8 cellular contexts compared by ENCODE assay signal in genomic region chr6:95578106-95578410, GRCh38. TPM values are rescaled to one million over a fixed set of nuclear protein-coding genes. Genes with fewer than 3 reads are reported as not detected.
DNase-seq lines count a peak whose midpoint lies in the region; ATAC-seq, FAIRE-seq and TF ChIP-seq lines count a peak whose summit lies in the region.

No MANE protein-coding gene starts in this region.

- no peak for FAIRE-seq in astrocyte (lab: Jason Lieb, UNC)

- H3K36me3 Mint-ChIP-seq in astrocyte (ENCODE audit: low read depth, unreplicated experiment), result no peaks in the 10 kb centered on the region

- peak overlapping the region; percentile 98 for H2AFZ ChIP-seq in astrocyte (ENCODE audit: low read depth, low read length)

- H3K9me3 ChIP-seq in HUES48 (ENCODE audit: control insufficient read depth, insufficient read depth, low read length) (no peaks in the 10 kb centered on the region), astrocyte (ENCODE audit: insufficient read depth, low read depth, low read length) (no peaks in the 10 kb centered on the region), thoracic aorta (no peaks in the 10 kb centered on the region)

- H3K4me3 ChIP-seq in GM08714 (ENCODE audit: low read length) (peak overlapping the region; percentile 92), HUES48 (ENCODE audit: low read depth, low read length) (peak overlapping the region; percentile 93), astrocyte (ENCODE audit: insufficient read depth, low read depth, low read length) (peak overlapping the region; percentile 95), kidney epithelial cell (ENCODE audit: low read depth, low read length) (peak overlapping the region; percentile 93), thoracic aorta (peak overlapping the region; percentile 90)

- H3K4me1 ChIP-seq in HUES48 (ENCODE audit: control insufficient read depth, insufficient read depth, low read length) (peaks cover 18% of the 10 kb centered on the region), astrocyte (ENCODE audit: insufficient read depth, low read length) (no peaks in the 10 kb centered on the region), thoracic aorta (ENCODE audit: control insufficient read depth in 1 of 2, low read depth in 2 of 2) (peaks cover 23 to 28% of the 10 kb centered on the region in 2 donors)

- H3K4me1 Mint-ChIP-seq in astrocyte (ENCODE audit: low read depth, unreplicated experiment), result peaks cover 6% of the 10 kb centered on the region

- no peaks in the 10 kb centered on the region for H4K20me1 ChIP-seq in astrocyte (ENCODE audit: insufficient read depth, low read length)

- H3K9ac ChIP-seq in HUES48 (ENCODE audit: low read depth, low read length) (peak overlapping the region; percentile 83), astrocyte (ENCODE audit: low read length) (peak overlapping the region; percentile 92)

- H3K27ac ChIP-seq in HUES48 (ENCODE audit: low read depth, low read length) (peak overlapping the region; percentile 96), astrocyte (ENCODE audit: low read depth, low read length) (peak overlapping the region; percentile 86), thoracic aorta (peak overlapping the region; percentile 93)

- no peaks in the 10 kb centered on the region for H3K9me3 Mint-ChIP-seq in astrocyte (ENCODE audit: unreplicated experiment)

- peak overlapping the region; percentile 99 for H3K4me3 Mint-ChIP-seq in astrocyte (ENCODE audit: unreplicated experiment)

- no peaks in the 10 kb centered on the region for H3K36me3 ChIP-seq in HUES48 (ENCODE audit: control insufficient read depth, insufficient read depth, low read length)
- H3K36me3 ChIP-seq in astrocyte (ENCODE audit: insufficient read depth, low read length), result no peaks in the 10 kb centered on the region
- H3K36me3 ChIP-seq in kidney epithelial cell (ENCODE audit: control insufficient read depth, insufficient read depth, low read length), result no peaks in the 10 kb centered on the region
- H3K36me3 ChIP-seq in thoracic aorta, result no peaks in the 10 kb centered on the region

- ATAC-seq in GM21390 (IDR thresholded peaks at IDR 0.05; ENCODE audit: unreplicated experiment) (peak; percentile 14), thoracic aorta (ENCODE audit: insufficient number of reproducible peaks, low FRiP score, low read depth) (no peak)

- peak overlapping the region; percentile 91 for H3K27ac Mint-ChIP-seq in astrocyte (ENCODE audit: unreplicated experiment)

- H3K79me2 ChIP-seq in astrocyte (ENCODE audit: insufficient read depth, low read length), result peaks cover 25% of the 10 kb centered on the region

- TF ChIP-seq CTCF in astrocyte (IDR thresholded peaks at IDR 0.05; ENCODE audit: insufficient read depth, low read depth, low read length), result no peak
- no peak for TF ChIP-seq CTCF in kidney epithelial cell (IDR thresholded peaks at IDR 0.05; ENCODE audit: insufficient read depth, low read length, poor library complexity, severe bottlenecking)
- TF ChIP-seq CTCF in thoracic aorta (IDR thresholded peaks at IDR 0.05), result no peak

- DNase-seq in astrocyte (ENCODE audit: low read depth) (no peak), kidney epithelial cell (ENCODE audit: low read depth) (no peak), thoracic aorta (ENCODE audit: low spot score) (no peak), SIG-M5 treated with dmso at 0.1 percent for 504 hours (lab: John Stamatoyannopoulos, UW; ENCODE audit: unreplicated experiment) (no peak)
- DNase-seq in stimulated activated CD4-positive, alpha-beta T cell treated with anti-CD3 and anti-CD28 coated beads, Interleukin-15, amount 100 ng/mL, for 24 hours, result no peak

- H3K27me3 ChIP-seq in HUES48 (ENCODE audit: control insufficient read depth, insufficient read depth, low read length) (no peaks in the 10 kb centered on the region), astrocyte (ENCODE audit: insufficient read depth, low read length) (no peaks in the 10 kb centered on the region), kidney epithelial cell (ENCODE audit: control insufficient read depth, insufficient read depth, low read length) (no peaks in the 10 kb centered on the region), thoracic aorta (replicated peaks; ENCODE audit: insufficient read depth) (no peaks in the 10 kb centered on the region)

- H3K27me3 Mint-ChIP-seq in astrocyte (ENCODE audit: low read depth, unreplicated experiment), result no peaks in the 10 kb centered on the region

- H3K4me2 ChIP-seq in astrocyte (ENCODE audit: low read length), result peak overlapping the region; percentile 97

RNA-seq across cellular contexts. Expression of gene MANEA, which starts 0.7 kb away (rescaled TPM):
- total RNA-seq in astrocyte (12.4 TPM in 2 replicates), kidney epithelial cell (9.0 and 10.3 TPM in 2 replicates), thoracic aorta (10 to 100 TPM in 1 of 2 donors, 1 to 10 TPM in 1; 7.6 to 13.3 TPM)
